29 cellular contexts compared by ENCODE assay signal in the genomic region with DNA sequence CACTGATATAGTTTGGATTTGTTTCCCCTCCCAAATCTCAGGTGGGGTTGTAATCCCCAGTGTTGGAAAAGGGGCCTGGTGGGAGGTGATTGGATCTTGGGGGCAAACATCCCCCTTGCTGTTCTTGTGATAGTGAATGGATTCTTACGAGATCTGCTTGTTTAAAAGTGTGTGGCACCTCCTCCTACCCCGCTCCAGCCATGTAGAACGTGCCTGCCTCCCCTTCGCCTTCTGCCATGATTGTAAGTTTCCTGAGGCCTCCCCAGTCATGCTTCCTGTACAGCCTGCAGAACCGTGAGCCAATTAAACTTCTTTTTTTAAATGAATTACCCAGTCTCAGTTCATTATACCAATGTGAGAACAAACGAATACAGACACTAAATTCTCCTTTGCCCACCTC. TPM values are rescaled to one million over a fixed set of nuclear protein-coding genes. Genes with fewer than 3 reads are reported as not detected.
"Had no signal": no experiment of that assay in that cellular context is flagged by ENCODE, and none has a peak within 500 bp of the region (broad histone marks: within the 10 kb centered on the region; RNA-seq: fewer than 3 reads in every experiment).

No MANE protein-coding gene starts in this region.

- ATAC-seq: effector memory CD8-positive, alpha-beta T cell; esophagus mucosa; gastrocnemius medialis; heart right ventricle; left cardiac atrium; left lung; left ventricle myocardium superior; lower lobe of right lung; mucosa of descending colon had no signal

- H3K4me3 Mint-ChIP-seq: dendritic cell treated with granulocyte-macrophage colony-stimulating factor and Interleukin-4, amounts not matched to agents 40 ng/mL and 50 ng/mL, for 4 days; effector memory CD8-positive, alpha-beta T cell; endodermal cell; mesothelial cell of epicardium had no signal

- H3K27ac Mint-ChIP-seq: dendritic cell treated with granulocyte-macrophage colony-stimulating factor and Interleukin-4, amounts not matched to agents 40 ng/mL and 50 ng/mL, for 4 days; effector memory CD8-positive, alpha-beta T cell; endodermal cell; mesothelial cell of epicardium had no signal

- H3K27me3 ChIP-seq: colonic mucosa had no signal

- DNase-seq: colonic mucosa; cortex of kidney; effector CD8-positive, alpha-beta T cell; effector memory CD8-positive, alpha-beta T cell; endodermal cell; erythroblast; esophagus squamous epithelium; foreskin fibroblast; foreskin melanocyte; gastrocnemius medialis; glutamatergic neuron; head of caudate nucleus; heart right ventricle; hippocampal formation; left cardiac atrium; left lung; left ventricle myocardium superior; lower lobe of right lung; mesenchymal stem cell; mucosa of descending colon had no signal

- H3K4me3 ChIP-seq: colonic mucosa, esophagus squamous epithelium, gastrocnemius medialis, heart right ventricle, left lung, lower lobe of right lung, mucosa of descending colon had no signal

- H3K36me3 Mint-ChIP-seq: mesothelial cell of epicardium had no signal

- H3K9me3 ChIP-seq: colonic mucosa, lower lobe of right lung had no signal

- H3K4me1 Mint-ChIP-seq: endodermal cell had no signal

- H3K36me3 ChIP-seq: colonic mucosa, esophagus squamous epithelium, gastrocnemius medialis, heart right ventricle, left lung, lower lobe of right lung had no signal

- FAIRE-seq: endometrium, islet of Langerhans, keratinocyte had no signal

- H3K4me1 ChIP-seq: colonic mucosa, gastrocnemius medialis, left lung, lower lobe of right lung had no signal

- H3K27ac ChIP-seq: colonic mucosa, epithelial cell of prostate, esophagus squamous epithelium, gastrocnemius medialis, heart right ventricle, left lung, lower lobe of right lung had no signal

RNA-seq across cellular contexts. Expression of a gene that starts 26.7 kb away (rescaled TPM):
- total RNA-seq: glomerular endothelial cell, myocyte had no signal
